In genomic region chr17:76974721-76975120, GRCh38 we compare ENCODE assay signal across 9 cellular contexts.
"Had no signal": no experiment of that assay in that cellular context is flagged by ENCODE, and none has a peak within 500 bp of the region (broad histone marks: within the 10 kb centered on the region; RNA-seq: fewer than 3 reads in every experiment).

No MANE protein-coding gene starts in this region.

- H3K9ac ChIP-seq: GM23248 had no signal

- H3K27ac ChIP-seq: GM23248, HL-60 had no signal

- H3K36me3 ChIP-seq: HAP-1 had no signal

- H3K4me1 ChIP-seq: HAP-1 had no signal

- H2AFZ ChIP-seq: GM23248 had no signal

- H3K4me3 ChIP-seq: GM23248, HAP-1, K562 had no signal

- ATAC-seq: HCT116, K562 had no signal

- DNase-seq: GM23248, GOT3, H7, IMR-90, KG1 had no signal

- H3K9me3 ChIP-seq: HAP-1 had no signal
